ENCODE assay signal across 14 cellular contexts in the genomic region with DNA sequence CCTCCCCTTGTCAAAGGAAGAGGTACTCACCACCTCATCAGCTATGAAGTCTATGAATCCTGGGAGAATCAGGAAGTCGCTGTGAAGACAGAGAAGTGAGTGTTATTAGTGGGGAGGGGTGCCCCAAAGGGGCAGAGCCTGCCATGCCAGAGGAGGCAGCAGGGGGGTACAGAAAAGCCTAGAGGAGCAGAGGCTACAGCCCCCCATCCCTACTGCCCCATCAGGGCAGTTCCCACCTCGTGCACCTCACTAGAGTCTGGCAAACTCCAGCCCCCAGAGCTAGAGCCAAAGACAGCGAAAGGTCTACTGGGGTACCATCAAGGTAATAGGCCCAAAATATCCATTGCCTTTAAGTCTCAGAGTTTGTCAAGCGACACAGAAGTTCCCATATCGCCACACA. TPM values are rescaled to one million over a fixed set of nuclear protein-coding genes. Genes with fewer than 3 reads are reported as not detected.
DNase-seq lines count a peak whose midpoint lies in the region; ATAC-seq, FAIRE-seq and TF ChIP-seq lines count a peak whose summit lies in the region.
"Had no signal": no experiment of that assay in that cellular context is flagged by ENCODE, and none has a peak within 500 bp of the region (broad histone marks: within the 10 kb centered on the region; RNA-seq: fewer than 3 reads in every experiment).

No MANE protein-coding gene starts in this region.

- H2AFZ ChIP-seq in MM.1S (ENCODE audit: low read length) (no peak overlapping the region), GM12878 (ENCODE audit: control insufficient read depth, low read depth, low read length) (no peak overlapping the region)

- POLR2A ChIA-PET in Caco-2 (lab: Charles Lee): interaction anchor here (0.6 to 0.7 kb wide), 3 partner anchors 51 to 130 kb away, joined by 3 to 6 read pairs (median 3); a partner anchor contains a TSS
- POLR2A ChIA-PET in GM12878 (lab: Charles Lee): no interaction called here

- H3K4me1 ChIP-seq in Caco-2: peaks cover 25% of the 10 kb centered on the region
- H3K4me1 ChIP-seq in MM.1S (ENCODE audit: low read length): peaks cover 10% of the 10 kb centered on the region
- peaks cover 6% of the 10 kb centered on the region for H3K4me1 ChIP-seq in GM12878 (ENCODE audit: control insufficient read depth, insufficient read depth, low read length)

- CTCF ChIA-PET in Caco-2 (lab: Charles Lee): interaction anchor here (0.6 to 1.2 kb wide), 5 partner anchors 15 to 60 kb away, joined by 3 to 4 read pairs (median 4); a partner anchor contains a TSS
- CTCF ChIA-PET in GM12878 (lab: Yijun Ruan, JAX): interaction anchor here (1.0 to 23.9 kb wide), 8 partner anchors 11 to 59 kb away, joined by 3 to 458 read pairs (median 8); no protein-coding TSS in a partner anchor

- SMC1A ChIA-PET in GM12878 (lab: Charles Lee; ENCODE audit: uncharacterized antibody, unreplicated experiment): interaction anchor here (1.3 to 5.8 kb wide), 2 partner anchors 22 to 58 kb away, joined by 3 to 43 read pairs; no protein-coding TSS in a partner anchor

- H3K27ac ChIP-seq in MM.1S (ENCODE audit: low read length) (no peak overlapping the region), GM12878 (ENCODE audit: control insufficient read depth, insufficient read depth) (no peak overlapping the region)
- H3K27ac ChIP-seq: Peyer's patch had no signal

- H3K27me3 Mint-ChIP-seq in Caco-2 (ENCODE audit: insufficient read depth, unreplicated experiment) (no peaks in the 10 kb centered on the region), neural crest cell (ENCODE audit: low read depth) (peaks cover 20% of the 10 kb centered on the region)

- H3K36me3 Mint-ChIP-seq in Caco-2 (ENCODE audit: insufficient read depth, unreplicated experiment) (no peaks in the 10 kb centered on the region), neural crest cell (ENCODE audit: low read depth) (no peaks in the 10 kb centered on the region)

- no peak for TF ChIP-seq RAD21 in GM12878 (IDR thresholded peaks at IDR 0.05; ENCODE audit: insufficient read depth, low read depth, low read length)

- no TSS peak for BruUV-seq in Caco-2 (replicated peaks; lab: Mats Ljungman, UMichigan)
- BruUV-seq in GM12878 (replicated peaks; lab: Mats Ljungman, UMichigan): no TSS peak

- H3K4me3 Mint-ChIP-seq in Caco-2 (ENCODE audit: unreplicated experiment): peak overlapping the region; percentile 81
- peak overlapping the region; percentile 87 for H3K4me3 Mint-ChIP-seq in neural crest cell

- 89% methylated on average over 5 of the region's 5 CpGs for WGBS in GM12878 (ENCODE audit: insufficient coverage, insufficient replicate concordance, low lambda C conversion rate, missing lambda C conversion rate)

- RAD21 ChIA-PET in GM12878 (lab: Charles Lee; ENCODE audit: unreplicated experiment): interaction anchor here (0.9 to 2.2 kb wide), 5 partner anchors 21 to 56 kb away, joined by 4 to 9 read pairs (median 4); no protein-coding TSS in a partner anchor

- no peaks in the 10 kb centered on the region for H4K20me1 ChIP-seq in MM.1S (ENCODE audit: insufficient read depth, low read length)
- no peaks in the 10 kb centered on the region for H4K20me1 ChIP-seq in GM12878 (ENCODE audit: control insufficient read depth, insufficient read depth)

- H3K4me2 ChIP-seq in MM.1S (ENCODE audit: low read depth, low read length): peak overlapping the region; percentile 89; the same call in 1 of the 2 replicates
- 0 out of 2 replicates have a peak overlapping the region, but pooled peaks have one; percentile 71 for H3K4me2 ChIP-seq in GM12878 (ENCODE audit: control insufficient read depth, insufficient read depth)

- ATAC-seq in GM12878: no peak
- no peak for ATAC-seq in HG03196 (IDR thresholded peaks at IDR 0.05; ENCODE audit: unreplicated experiment)

- no peaks in the 10 kb centered on the region; the same call in 1 of the 2 replicates for H3K36me3 ChIP-seq in Caco-2 (ENCODE audit: control insufficient read depth, insufficient read depth, low read length)
- H3K36me3 ChIP-seq in MM.1S (replicated peaks; ENCODE audit: insufficient read depth, low read length): no peaks in the 10 kb centered on the region
- H3K36me3 ChIP-seq in GM12878 (ENCODE audit: control insufficient read depth in 2 of 2, insufficient read depth in 2 of 2, low read length in 1 of 2): peaks cover 0 to 7% of the 10 kb centered on the region in 2 experiments; a peak in 3 of 4 replicates

- TF ChIP-seq POLR2A in GM12878 (IDR thresholded peaks at IDR 0.05; ENCODE audit: low read depth, low read length): no peak

- in situ Hi-C loops in GM12878 (cut with MboI): no loop called here

- H3K4me3 ChIP-seq in Caco-2 (ENCODE audit: low read depth, low read length): no peak overlapping the region
- no peak overlapping the region for H3K4me3 ChIP-seq in MM.1S (ENCODE audit: low read length)
- no peak overlapping the region for H3K4me3 ChIP-seq in GM12878
- H3K4me3 ChIP-seq: Peyer's patch had no signal

- FAIRE-seq in GM12878 (lab: Jason Lieb, UNC): no peak
- FAIRE-seq: GM12891 had no signal

- H3K79me2 ChIP-seq in MM.1S (ENCODE audit: low read length) (peaks cover 23% of the 10 kb centered on the region), GM12878 (ENCODE audit: control insufficient read depth, insufficient read depth, low read length) (peaks cover 12% of the 10 kb centered on the region)

- H3K4me1 Mint-ChIP-seq in Caco-2 (ENCODE audit: low read depth, unreplicated experiment): peaks cover 7% of the 10 kb centered on the region
- peaks cover 31% of the 10 kb centered on the region for H3K4me1 Mint-ChIP-seq in neural crest cell

- H3K27me3 ChIP-seq in Caco-2 (replicated peaks; ENCODE audit: control insufficient read depth, insufficient read depth, low read length): no peaks in the 10 kb centered on the region
- peaks cover 13% of the 10 kb centered on the region for H3K27me3 ChIP-seq in MM.1S (replicated peaks; ENCODE audit: insufficient read depth, low read length)
- H3K27me3 ChIP-seq in GM12878 (replicated peaks in 1 of 2; ENCODE audit: control insufficient read depth in 2 of 2, insufficient read depth in 2 of 2, low read length in 1 of 2): no peaks in the 10 kb centered on the region; a peak in 1 of 4 replicates
- H3K27me3 ChIP-seq: Peyer's patch had no signal

- no peaks in the 10 kb centered on the region; the same call in 1 of the 2 replicates for H3K9me3 ChIP-seq in Caco-2
- H3K9me3 ChIP-seq in MM.1S (replicated peaks; ENCODE audit: insufficient read depth, low read length): no peaks in the 10 kb centered on the region
- no peaks in the 10 kb centered on the region for H3K9me3 ChIP-seq in GM12878 (replicated peaks; ENCODE audit: control insufficient read depth, insufficient read depth, low read length)
- H3K9me3 ChIP-seq: Peyer's patch had no signal

- DNase-seq in Caco-2: no peak
- no peak for DNase-seq in MM.1S
- no peak for DNase-seq in GM12878 (ENCODE audit: low read depth, low spot score)
- DNase-seq in neural crest cell (ENCODE audit: low read depth, low spot score): no peak
- DNase-seq in NCI-H1105 (lab: John Stamatoyannopoulos, UW): no peak
- DNase-seq in HUDEP-2 (lab: John Stamatoyannopoulos, UW; ENCODE audit: unreplicated experiment in 76 of 76): no peak
- DNase-seq: caudate nucleus; retina; stimulated activated CD4-positive, alpha-beta T cell treated with anti-CD3 and anti-CD28 coated beads, Interleukin-4, amount 100 ng/mL, for 4 hours; substantia nigra had no signal

- H3K9me3 Mint-ChIP-seq in Caco-2 (ENCODE audit: unreplicated experiment) (no peaks in the 10 kb centered on the region), neural crest cell (no peaks in the 10 kb centered on the region)

- H3F3A ChIP-seq in MM.1S (ENCODE audit: insufficient read depth, low read length): peaks cover 10% of the 10 kb centered on the region

- TF ChIP-seq EP300 in GM12878 (IDR thresholded peaks at IDR 0.05; ENCODE audit: borderline replicate concordance in 1 of 2, control insufficient read depth in 1 of 2, low read depth in 2 of 2, low read length in 2 of 2): no peak

- intact Hi-C loops in Caco-2 (cut with micrococcal nuclease; ENCODE audit: unreplicated experiment): loop anchor here (5.0 kb wide), 1 partner anchor 236 kb away; no protein-coding TSS in a partner anchor
- intact Hi-C loops in GM12878 (cut with micrococcal nuclease; ENCODE audit: unreplicated experiment): no loop called here

- H3K27ac Mint-ChIP-seq in Caco-2 (ENCODE audit: unreplicated experiment): no peak overlapping the region
- H3K27ac Mint-ChIP-seq in neural crest cell (ENCODE audit: unreplicated experiment): no peak overlapping the region

- no peaks in the 10 kb centered on the region for H3K9me2 ChIP-seq in MM.1S (replicated peaks; ENCODE audit: insufficient read depth, low read length)

- no peak overlapping the region for H3K9ac ChIP-seq in MM.1S (ENCODE audit: low read length)
- H3K9ac ChIP-seq in GM12878 (ENCODE audit: control insufficient read depth, insufficient read depth, low read length): no peak overlapping the region

- TF ChIP-seq CTCF in Caco-2 (IDR thresholded peaks at IDR 0.05; ENCODE audit: insufficient read depth in 1 of 2, low read depth in 1 of 2, low read length in 1 of 2, severe bottlenecking in 1 of 2, unreplicated experiment in 1 of 2): no peak
- TF ChIP-seq CTCF in MM.1S (IDR thresholded peaks at IDR 0.05; ENCODE audit: low read length): no peak
- TF ChIP-seq CTCF in GM12878 (IDR thresholded peaks at IDR 0.05 in 2 of 3, conservative IDR thresholded peaks at IDR 0.05 in 1 of 3; ENCODE audit: control insufficient read depth in 2 of 3, extremely low read depth in 1 of 3, insufficient read depth in 1 of 3, low read depth in 3 of 3, low read length in 3 of 3): no peak
- TF ChIP-seq CTCF in neural crest cell (conservative IDR thresholded peaks at IDR 0.05): no peak

RNA-seq across cellular contexts. Expression of a gene that starts 6.1 kb away (rescaled TPM):
- 39.9 and 43.5 TPM in 2 replicates for total RNA-seq in Caco-2 (2022)
- 38.3 and 43.9 TPM in 2 replicates for total RNA-seq in GM12878 (2013; cell fraction: nucleolus; rRNA removed)
- total RNA-seq in GM12878 (2014; rRNA removed): 48.4 and 51.7 TPM in 2 replicates
- 27.7 and 31.4 TPM in 2 replicates for total RNA-seq in GM12878 (2014; rRNA removed; fragmentation: Illumina TruSeq; extraction: Trizol)
- 56.0 and 61.3 TPM in 2 replicates for total RNA-seq in GM12878 (2021)
- 8.8 TPM for polyA plus RNA-seq in GM12878 (2011; ENCODE audit: low read depth)
- 18.5 and 34.8 TPM in 2 replicates for polyA plus RNA-seq in GM12878 (2011; rRNA removed)
- polyA plus RNA-seq in GM12878 (2011; cell fraction: cytosol; rRNA removed): 34.6 and 42.3 TPM in 2 replicates
- 84.6 and 84.9 TPM in 2 replicates for polyA plus RNA-seq in GM12878 (2011; cell fraction: nucleus; rRNA removed)
- 24.1 and 28.3 TPM in 2 replicates for polyA plus RNA-seq in GM12878 (2012)
- polyA plus RNA-seq in GM12878 (2014; fragmentation: Illumina TruSeq; extraction: Trizol): 10.5 and 24.0 TPM in 2 replicates
- 1 to 10 TPM in 1 of 2 experiments, under 1 TPM in 1; 0.50 to 1.5 TPM for polyA plus RNA-seq in GM12878 (2014; fragmentation: Nextera tagmentation; extraction: Ambion mirVana)
- polyA plus RNA-seq in GM12878 (2014; rRNA removed): 50.8 and 55.9 TPM in 2 replicates
- 10 to 100 TPM; 48.7 to 58.3 TPM for polyA plus RNA-seq in GM12878 (2016; fragmentation: Nextera tagmentation; extraction: Ambion mirVana)
- 28.6 and 35.3 TPM in 2 replicates for polyA minus RNA-seq in GM12878 (2011; rRNA and poly(A)+ RNA removed)
- 19.9 and 22.7 TPM in 2 replicates for polyA minus RNA-seq in GM12878 (2011; cell fraction: cytosol; rRNA and poly(A)+ RNA removed)
- 20.3 and 40.6 TPM in 2 replicates for polyA minus RNA-seq in GM12878 (2011; cell fraction: nucleus; rRNA and poly(A)+ RNA removed)
- total RNA-seq in neural crest cell: 56.7 and 65.2 TPM in 2 replicates

RNA-seq across cellular contexts. Expression of a gene that starts 42.2 kb away (rescaled TPM):
- total RNA-seq in Caco-2 (2022): 0.37 and 0.43 TPM in 2 replicates
- not detected in 2 replicates for total RNA-seq in GM12878 (2013; cell fraction: nucleolus; rRNA removed)
- total RNA-seq in GM12878 (2014; rRNA removed): not detected in 2 replicates
- not detected in 2 replicates for total RNA-seq in GM12878 (2014; rRNA removed; fragmentation: Illumina TruSeq; extraction: Trizol)
- not detected in 2 replicates for total RNA-seq in GM12878 (2021)
- not detected for polyA plus RNA-seq in GM12878 (2011; ENCODE audit: low read depth)
- polyA plus RNA-seq in GM12878 (2011; rRNA removed): not detected in 2 replicates
- polyA plus RNA-seq in GM12878 (2011; cell fraction: cytosol; rRNA removed): not detected in 2 replicates
- not detected in 2 replicates for polyA plus RNA-seq in GM12878 (2011; cell fraction: nucleus; rRNA removed)
- polyA plus RNA-seq in GM12878 (2012): not detected in 2 replicates
- not detected in 2 replicates for polyA plus RNA-seq in GM12878 (2014; fragmentation: Illumina TruSeq; extraction: Trizol)
- not detected for polyA plus RNA-seq in GM12878 (2014; fragmentation: Nextera tagmentation; extraction: Ambion mirVana)
- polyA plus RNA-seq in GM12878 (2014; rRNA removed): not detected in 2 replicates
- not detected for polyA plus RNA-seq in GM12878 (2016; fragmentation: Nextera tagmentation; extraction: Ambion mirVana)
- polyA minus RNA-seq in GM12878 (2011; rRNA and poly(A)+ RNA removed): not detected in 2 replicates
- polyA minus RNA-seq in GM12878 (2011; cell fraction: cytosol; rRNA and poly(A)+ RNA removed): not detected in 2 replicates
- not detected in 2 replicates for polyA minus RNA-seq in GM12878 (2011; cell fraction: nucleus; rRNA and poly(A)+ RNA removed)
- 3.1 and 3.3 TPM in 2 replicates for total RNA-seq in neural crest cell
- total RNA-seq: lung microvascular endothelial cell had no signal

RNA-seq across cellular contexts. Expression of a gene that starts 52.0 kb away (rescaled TPM):
- total RNA-seq in Caco-2 (2022) (17.0 and 17.8 TPM in 2 replicates), GM12878 (2014; rRNA removed) (15.1 and 16.4 TPM in 2 replicates), GM12878 (2014; rRNA removed; fragmentation: Illumina TruSeq; extraction: Trizol) (19.6 and 21.2 TPM in 2 replicates), GM12878 (2021) (12.0 and 14.1 TPM in 2 replicates), neural crest cell (46.7 and 51.9 TPM in 2 replicates)
- 232 and 244 TPM in 2 replicates for total RNA-seq in GM12878 (2013; cell fraction: nucleolus; rRNA removed)
- polyA plus RNA-seq in GM12878 (2011; ENCODE audit: low read depth): 22.4 TPM
- polyA plus RNA-seq in GM12878 (2011; rRNA removed) (198 and 232 TPM in 2 replicates), GM12878 (2014; fragmentation: Illumina TruSeq; extraction: Trizol) (22.1 and 24.2 TPM in 2 replicates), GM12878 (2014; fragmentation: Nextera tagmentation; extraction: Ambion mirVana) (10 to 100 TPM; 37.4 to 44.0 TPM), GM12878 (2014; rRNA removed) (26.1 and 29.6 TPM in 2 replicates), GM12878 (2016; fragmentation: Nextera tagmentation; extraction: Ambion mirVana) (10 to 100 TPM; 24.5 to 28.4 TPM)
- polyA plus RNA-seq in GM12878 (2011; cell fraction: cytosol; rRNA removed): 184 and 280 TPM in 2 replicates
- 85.4 and 130 TPM in 2 replicates for polyA plus RNA-seq in GM12878 (2011; cell fraction: nucleus; rRNA removed)
- polyA plus RNA-seq in GM12878 (2012): 26.2 and 86.6 TPM in 2 replicates
- 141 and 166 TPM in 2 replicates for polyA minus RNA-seq in GM12878 (2011; rRNA and poly(A)+ RNA removed)
- 42.1 and 54.1 TPM in 2 replicates for polyA minus RNA-seq in GM12878 (2011; cell fraction: cytosol; rRNA and poly(A)+ RNA removed)
- 97.8 and 100.0 TPM in 2 replicates for polyA minus RNA-seq in GM12878 (2011; cell fraction: nucleus; rRNA and poly(A)+ RNA removed)

RNA-seq across cellular contexts. Expression of a gene that starts 60.0 kb away (rescaled TPM):
- total RNA-seq in Caco-2 (2022): 68.0 and 71.4 TPM in 2 replicates
- 71.8 and 81.5 TPM in 2 replicates for total RNA-seq in GM12878 (2013; cell fraction: nucleolus; rRNA removed)
- 14.3 and 16.0 TPM in 2 replicates for total RNA-seq in GM12878 (2014; rRNA removed)
- 32.0 and 34.9 TPM in 2 replicates for total RNA-seq in GM12878 (2014; rRNA removed; fragmentation: Illumina TruSeq; extraction: Trizol)
- 40.8 and 47.0 TPM in 2 replicates for total RNA-seq in GM12878 (2021)
- polyA plus RNA-seq in GM12878 (2011; ENCODE audit: low read depth): 12.3 TPM
- polyA plus RNA-seq in GM12878 (2011; rRNA removed): 26.5 and 38.2 TPM in 2 replicates
- 15.4 and 15.7 TPM in 2 replicates for polyA plus RNA-seq in GM12878 (2011; cell fraction: cytosol; rRNA removed)
- 43.0 and 51.6 TPM in 2 replicates for polyA plus RNA-seq in GM12878 (2011; cell fraction: nucleus; rRNA removed)
- 17.9 and 20.5 TPM in 2 replicates for polyA plus RNA-seq in GM12878 (2012)
- 36.1 and 46.4 TPM in 2 replicates for polyA plus RNA-seq in GM12878 (2014; fragmentation: Illumina TruSeq; extraction: Trizol)
- polyA plus RNA-seq in GM12878 (2014; fragmentation: Nextera tagmentation; extraction: Ambion mirVana): 10 to 100 TPM; 17.9 to 29.6 TPM
- polyA plus RNA-seq in GM12878 (2014; rRNA removed): 26.2 and 33.7 TPM in 2 replicates
- polyA plus RNA-seq in GM12878 (2016; fragmentation: Nextera tagmentation; extraction: Ambion mirVana): 10 to 100 TPM; 39.6 to 50.4 TPM
- 10.9 and 15.8 TPM in 2 replicates for polyA minus RNA-seq in GM12878 (2011; rRNA and poly(A)+ RNA removed)
- 9.2 and 11.4 TPM in 2 replicates for polyA minus RNA-seq in GM12878 (2011; cell fraction: cytosol; rRNA and poly(A)+ RNA removed)
- polyA minus RNA-seq in GM12878 (2011; cell fraction: nucleus; rRNA and poly(A)+ RNA removed): 7.6 and 11.1 TPM in 2 replicates
- 73.1 and 73.7 TPM in 2 replicates for total RNA-seq in neural crest cell
